In the genomic region with DNA sequence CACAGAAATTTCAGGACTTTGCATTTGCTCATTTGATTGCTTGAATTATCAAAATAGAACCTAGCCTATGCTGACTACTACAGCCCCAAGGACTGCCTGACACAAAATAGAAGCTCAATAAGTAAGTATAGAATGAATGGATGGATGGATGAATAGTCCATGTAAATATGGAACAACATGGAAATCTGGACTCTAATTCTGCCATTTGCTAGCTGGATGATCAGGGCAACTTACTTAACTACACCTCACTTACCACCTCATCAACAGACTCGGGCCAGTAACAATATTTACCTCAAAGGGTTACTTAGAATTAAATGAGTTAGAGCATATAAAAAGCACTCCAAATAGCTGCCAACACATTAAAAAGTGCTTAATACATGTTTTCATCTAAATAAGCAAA, we compare ENCODE assay signal across 28 cellular contexts.
"Had no signal": no experiment of that assay in that cellular context is flagged by ENCODE, and none has a peak within 500 bp of the region (broad histone marks: within the 10 kb centered on the region; RNA-seq: fewer than 3 reads in every experiment).

No MANE protein-coding gene starts in this region.

- ATAC-seq: natural killer cell; psoas muscle; right cardiac atrium; right lobe of liver; stimulated activated effector memory CD8-positive, alpha-beta T cell treated with anti-CD3 and anti-CD28 coated beads, Interleukin-12 subunit alpha, Interleukin-12 subunit beta, amount 100 ng/mL, for 72 hours; stimulated activated naive B cell treated with anti-CD40 and anti-IgM and Interleukin-4, amounts not matched to agents 10 μg/mL and 1 μg/mL and 100 μg/mL, for 72 hours had no signal

- DNase-seq: natural killer cell; occipital lobe; ovary; posterior cingulate gyrus; psoas muscle; right cardiac atrium; right lobe of liver; sigmoid colon; small intestine; stimulated activated CD4-positive, alpha-beta T cell treated with anti-CD3 and anti-CD28 coated beads, Interleukin-15, amount 100 ng/mL, for 24 hours; stimulated activated CD4-positive, alpha-beta T cell treated with anti-CD3 and anti-CD28 coated beads, Interleukin-2, amount 100 ng/mL, for 24 hours; stimulated activated CD4-positive, alpha-beta T cell treated with anti-CD3 and anti-CD28 coated beads, Interleukin-2, amount 100 ng/mL, for 48 hours; stimulated activated CD4-positive, alpha-beta T cell treated with anti-CD3 and anti-CD28 coated beads, Interleukin-4, amount 100 ng/mL, for 24 hours; stimulated activated naive B cell treated with anti-CD40 and anti-IgM and Interleukin-4, amounts not matched to agents 10 μg/mL and 1 μg/mL and 100 μg/mL, for 72 hours; stimulated activated naive CD4-positive, alpha-beta T cell treated with Interleukin-2 at 50 U/mL for 16 hours; stomach; thyroid gland; trophoblast cell; uterus had no signal

- H3K4me2 ChIP-seq: neural progenitor cell had no signal

- H3K4me1 Mint-ChIP-seq: nephron; neural progenitor cell; stimulated activated naive B cell treated with anti-CD40 and anti-IgM and Interleukin-4, amounts not matched to agents 10 μg/mL and 1 μg/mL and 100 μg/mL, for 72 hours had no signal

- H3K4me1 ChIP-seq: neural progenitor cell, psoas muscle, right lobe of liver, sigmoid colon, stomach, thyroid gland, tibial nerve, upper lobe of left lung, uterus had no signal

- H3K79me2 ChIP-seq: parathyroid adenoma had no signal

- H3K4me3 Mint-ChIP-seq: natural killer cell; nephron; neural progenitor cell; stimulated activated effector memory CD8-positive, alpha-beta T cell treated with anti-CD3 and anti-CD28 coated beads, Interleukin-12 subunit alpha, Interleukin-12 subunit beta, amount 100 ng/mL, for 72 hours; stimulated activated naive B cell treated with anti-CD40 and anti-IgM and Interleukin-4, amounts not matched to agents 10 μg/mL and 1 μg/mL and 100 μg/mL, for 72 hours; stimulated activated naive CD8-positive, alpha-beta T cell treated with anti-CD3 and anti-CD28 coated beads, Interleukin-15, Interleukin-2, amounts not matched to agents 100 ng/mL and 50 ng/mL, for 24 hours had no signal

- H3K9me3 ChIP-seq: ovary, psoas muscle, right lobe of liver, sigmoid colon, stomach, thoracic aorta, thyroid gland, tibial nerve, upper lobe of left lung, uterus had no signal

- H3K36me3 ChIP-seq: ovary, uterus had no signal

- H3K27ac Mint-ChIP-seq: natural killer cell; nephron; neural progenitor cell; progenitor cell of endocrine pancreas; stimulated activated effector memory CD8-positive, alpha-beta T cell treated with anti-CD3 and anti-CD28 coated beads, Interleukin-12 subunit alpha, Interleukin-12 subunit beta, amount 100 ng/mL, for 72 hours; stimulated activated naive B cell treated with anti-CD40 and anti-IgM and Interleukin-4, amounts not matched to agents 10 μg/mL and 1 μg/mL and 100 μg/mL, for 72 hours; stimulated activated naive CD8-positive, alpha-beta T cell treated with anti-CD3 and anti-CD28 coated beads, Interleukin-15, Interleukin-2, amounts not matched to agents 100 ng/mL and 50 ng/mL, for 24 hours had no signal

- H3K27me3 Mint-ChIP-seq: progenitor cell of endocrine pancreas; stimulated activated naive B cell treated with anti-CD40 and anti-IgM and Interleukin-4, amounts not matched to agents 10 μg/mL and 1 μg/mL and 100 μg/mL, for 72 hours; stimulated activated naive CD8-positive, alpha-beta T cell treated with anti-CD3 and anti-CD28 coated beads, Interleukin-15, Interleukin-2, amounts not matched to agents 100 ng/mL and 50 ng/mL, for 24 hours had no signal

- H3K27ac ChIP-seq: neural progenitor cell, ovary, parathyroid adenoma, psoas muscle, right lobe of liver, sigmoid colon, stomach, thoracic aorta, thyroid gland, tibial nerve, upper lobe of left lung, uterus had no signal

- H2AFZ ChIP-seq: neural progenitor cell, parathyroid adenoma had no signal

- H3K27me3 ChIP-seq: neural progenitor cell, ovary, right lobe of liver, sigmoid colon, stomach, thyroid gland, tibial nerve, upper lobe of left lung, uterus had no signal

- H3K9ac ChIP-seq: neural progenitor cell, parathyroid adenoma had no signal

- H3K4me3 ChIP-seq: neural progenitor cell, ovary, psoas muscle, right lobe of liver, sigmoid colon, stomach, thoracic aorta, thyroid gland, tibial nerve, upper lobe of left lung, uterus had no signal
